8 cellular contexts compared by ENCODE assay signal in genomic region chr10:3622845-3623621, GRCh38.
A peak's percentile ranks its signal among the peaks of the same experiment; 100 is the strongest.
DNase-seq lines count a peak whose midpoint lies in the region; ATAC-seq lines count a peak whose summit lies in the region.

No MANE protein-coding gene starts in this region.

- peak; percentile 40 for ATAC-seq in HG03135 (IDR thresholded peaks at IDR 0.05; ENCODE audit: unreplicated experiment)

- no peak overlapping the region for H3K27ac ChIP-seq in substantia nigra (ENCODE audit: low read depth, low read length, poor library complexity, severe bottlenecking)

- H3K9ac ChIP-seq in adipocyte (ENCODE audit: low read length) = peak overlapping the region; percentile 4

- peaks cover 21% of the 10 kb centered on the region for H3K4me1 ChIP-seq in adipocyte (ENCODE audit: control insufficient read depth, insufficient read depth, low read length)

- no peak overlapping the region for H3K4me3 ChIP-seq in adipocyte (ENCODE audit: low read length)

- no peaks in the 10 kb centered on the region for H3K36me3 ChIP-seq in adipocyte (ENCODE audit: control insufficient read depth, insufficient read depth, low read length, severe bottlenecking)

- no peaks in the 10 kb centered on the region for H3K27me3 ChIP-seq in adipocyte (replicated peaks; ENCODE audit: control insufficient read depth, insufficient read depth, low read length)

- peak; percentile 68 for DNase-seq in activated CD8-positive, alpha-beta memory T cell treated with anti-CD3 and anti-CD28 coated beads for 24 hours
- DNase-seq in activated CD8-positive, alpha-beta memory T cell treated with anti-CD3 and anti-CD28 coated beads, Interleukin-2, amount 50 U/mL, for 4 hours = no peak
- DNase-seq in adipocyte (ENCODE audit: low read depth) (peak; percentile 11), substantia nigra (lab: John Stamatoyannopoulos, UW) (no peak), NCI-H2196 (lab: John Stamatoyannopoulos, UW; ENCODE audit: unreplicated experiment) (no peak)
- peak; percentile 58 for DNase-seq in stimulated activated CD8-positive, alpha-beta memory T cell treated with anti-CD3 and anti-CD28 coated beads, Interleukin-4, amount 100 ng/mL, for 48 hours
- no peak for DNase-seq in central memory CD4-positive, alpha-beta T cell

- H3K9me3 ChIP-seq in adipocyte (ENCODE audit: control insufficient read depth, low read length) = peaks cover 8% of the 10 kb centered on the region

Comparison
In these comparisons a context has a peak if more than half of its experiments do, and no peak if none do; other contexts are left out.
1. DNase-seq: peak in activated CD8-positive, alpha-beta memory T cell treated with anti-CD3 and anti-CD28 coated beads for 24 hours (single experiment), adipocyte (single experiment) and stimulated activated CD8-positive, alpha-beta memory T cell treated with anti-CD3 and anti-CD28 coated beads, Interleukin-4, amount 100 ng/mL, for 48 hours (single experiment); none in activated CD8-positive, alpha-beta memory T cell treated with anti-CD3 and anti-CD28 coated beads, Interleukin-2, amount 50 U/mL, for 4 hours (single experiment), central memory CD4-positive, alpha-beta T cell (single experiment), substantia nigra (0 of 49) and NCI-H2196 (single experiment).